In the genomic region with DNA sequence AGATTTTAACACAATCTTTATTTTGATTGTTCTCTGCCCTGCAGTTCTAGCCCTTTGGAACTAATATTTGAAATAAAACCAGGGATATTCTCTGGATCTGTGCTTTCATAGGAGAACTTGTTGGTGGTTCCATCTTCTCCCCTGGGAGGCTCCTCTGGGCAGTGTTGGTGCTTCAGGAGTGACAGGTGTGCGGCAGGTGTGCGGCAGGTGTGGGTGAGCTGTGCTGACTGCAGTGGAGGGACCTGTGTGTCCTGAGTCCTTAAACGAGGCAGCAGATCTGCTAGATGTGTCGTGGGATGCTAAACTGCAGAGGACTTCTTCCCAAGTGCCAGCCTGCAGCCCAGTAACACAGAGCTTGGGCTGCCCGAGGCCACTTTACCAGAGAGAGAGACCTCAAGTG, we compare ENCODE assay signal across 1 cellular context.
TF ChIP-seq lines count a peak whose summit lies in the region.

No MANE protein-coding gene starts in this region.

TF ChIP-seq in HepG2, 621 proteins besides CTCF, POLR2A, EP300 and RAD21 (continued from another document):
- TF ChIP-seq, protein P1, sequence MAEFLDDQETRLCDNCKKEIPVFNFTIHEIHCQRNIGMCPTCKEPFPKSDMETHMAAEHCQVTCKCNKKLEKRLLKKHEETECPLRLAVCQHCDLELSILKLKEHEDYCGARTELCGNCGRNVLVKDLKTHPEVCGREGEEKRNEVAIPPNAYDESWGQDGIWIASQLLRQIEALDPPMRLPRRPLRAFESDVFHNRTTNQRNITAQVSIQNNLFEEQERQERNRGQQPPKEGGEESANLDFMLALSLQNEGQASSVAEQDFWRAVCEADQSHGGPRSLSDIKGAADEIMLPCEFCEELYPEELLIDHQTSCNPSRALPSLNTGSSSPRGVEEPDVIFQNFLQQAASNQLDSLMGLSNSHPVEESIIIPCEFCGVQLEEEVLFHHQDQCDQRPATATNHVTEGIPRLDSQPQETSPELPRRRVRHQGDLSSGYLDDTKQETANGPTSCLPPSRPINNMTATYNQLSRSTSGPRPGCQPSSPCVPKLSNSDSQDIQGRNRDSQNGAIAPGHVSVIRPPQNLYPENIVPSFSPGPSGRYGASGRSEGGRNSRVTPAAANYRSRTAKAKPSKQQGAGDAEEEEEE (CRISPR knock-in tag; IDR thresholded peaks at IDR 0.05; ENCODE audit: borderline replicate concordance), result no peak
- TF ChIP-seq, protein P2, sequence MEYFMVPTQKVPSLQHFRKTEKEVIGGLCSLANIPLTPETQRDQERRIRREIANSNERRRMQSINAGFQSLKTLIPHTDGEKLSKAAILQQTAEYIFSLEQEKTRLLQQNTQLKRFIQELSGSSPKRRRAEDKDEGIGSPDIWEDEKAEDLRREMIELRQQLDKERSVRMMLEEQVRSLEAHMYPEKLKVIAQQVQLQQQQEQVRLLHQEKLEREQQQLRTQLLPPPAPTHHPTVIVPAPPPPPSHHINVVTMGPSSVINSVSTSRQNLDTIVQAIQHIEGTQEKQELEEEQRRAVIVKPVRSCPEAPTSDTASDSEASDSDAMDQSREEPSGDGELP (IDR thresholded peaks at IDR 0.05; ENCODE audit: borderline replicate concordance, low read depth), result no peak
TF ChIP-seq in HepG2: peak in this region for 0.
